Comparison of ENCODE assay signal across 21 cellular contexts in genomic region chr4:159232465-159233106, GRCh38.
DNase-seq lines count a peak whose midpoint lies in the region; ATAC-seq and TF ChIP-seq lines count a peak whose summit lies in the region.
"Had no signal": no experiment of that assay in that cellular context is flagged by ENCODE, and none has a peak within 500 bp of the region (broad histone marks: within the 10 kb centered on the region; RNA-seq: fewer than 3 reads in every experiment).

No MANE protein-coding gene starts in this region.

- no peak overlapping the region for H3K4me3 ChIP-seq in GM23338
- H3K4me3 ChIP-seq: MG63, prostate gland, thoracic aorta had no signal

- DNase-seq in GM23338 (ENCODE audit: low spot score): peak; percentile 60
- peak; percentile 15 for DNase-seq in NCI-H226
- DNase-seq in neural crest cell (ENCODE audit: low read depth, low spot score): no peak
- DNase-seq in HEK293T (ENCODE audit: extremely low spot score): no peak
- no peak for DNase-seq in AG08395 (ENCODE audit: low spot score)
- DNase-seq in NCI-H526 (lab: John Stamatoyannopoulos, UW): no peak
- DNase-seq: activated CD4-positive, alpha-beta T cell treated with anti-CD3 and anti-CD28 coated beads for 36 hours; activated effector memory CD4-positive, alpha-beta T cell treated with Interleukin-2 at 50 U/mL for 16 hours; AML-193; central memory CD4-positive, alpha-beta T cell; DND-41; effector memory CD4-positive, alpha-beta T cell; HCEC 1CT; mammary epithelial cell; MG63; naive thymus-derived CD8-positive, alpha-beta T cell; NCI-H1694 had no signal

- CTCF ChIA-PET in HEK293T (lab: Yijun Ruan, JAX): interaction anchor here (0.6 kb wide), 1 partner anchor 503 kb away, joined by 4 read pairs; no protein-coding TSS in a partner anchor

- H3K79me2 ChIP-seq in GM23338 (replicated peaks; ENCODE audit: insufficient read depth): peaks cover 78% of the 10 kb centered on the region

- H3K27ac ChIP-seq in GM23338 (ENCODE audit: low read depth): peak overlapping the region; percentile 72
- H3K27ac ChIP-seq: prostate gland, thoracic aorta had no signal

- H4K20me1 ChIP-seq in GM23338 (replicated peaks; ENCODE audit: insufficient read depth): no peaks in the 10 kb centered on the region

- peak; percentile 51 for ATAC-seq in GM18870 (IDR thresholded peaks at IDR 0.05; ENCODE audit: unreplicated experiment)
- peak; percentile 32; the same call in 2 of the 3 replicates for ATAC-seq in GM23338
- ATAC-seq in GM21825 (IDR thresholded peaks at IDR 0.05; ENCODE audit: unreplicated experiment): no peak
- ATAC-seq: activated CD4-positive, alpha-beta T cell treated with anti-CD3 and anti-CD28 coated beads for 36 hours; naive thymus-derived CD8-positive, alpha-beta T cell had no signal

- H2AFZ ChIP-seq in GM23338: no peak overlapping the region

- H3K4me3 Mint-ChIP-seq in GM23338 (no peak overlapping the region), neural crest cell (no peak overlapping the region)
- H3K4me3 Mint-ChIP-seq: activated CD4-positive, alpha-beta T cell treated with anti-CD3 and anti-CD28 coated beads for 36 hours; naive thymus-derived CD8-positive, alpha-beta T cell had no signal

- no peaks in the 10 kb centered on the region for H3F3A ChIP-seq in GM23338 (replicated peaks; ENCODE audit: low read depth)

- no peaks in the 10 kb centered on the region for H3K27me3 ChIP-seq in GM23338 (ENCODE audit: insufficient read depth)
- H3K27me3 ChIP-seq: MG63 had no signal

- peaks cover 17% of the 10 kb centered on the region; the same call in 2 of the 3 replicates for H3K36me3 Mint-ChIP-seq in GM23338 (ENCODE audit: low read depth)
- peaks cover 11% of the 10 kb centered on the region for H3K36me3 Mint-ChIP-seq in neural crest cell (ENCODE audit: low read depth)

- no peaks in the 10 kb centered on the region for H3K9me2 ChIP-seq in GM23338 (ENCODE audit: insufficient read depth)

- POLR2A ChIA-PET in HEK293T (lab: Yijun Ruan, JAX): no interaction called here

- peaks cover 57% of the 10 kb centered on the region for H3K4me1 Mint-ChIP-seq in GM23338
- peaks cover 37% of the 10 kb centered on the region for H3K4me1 Mint-ChIP-seq in neural crest cell

- H3K4me1 ChIP-seq in GM23338 (ENCODE audit: insufficient read depth): peaks cover 43% of the 10 kb centered on the region
- H3K4me1 ChIP-seq: prostate gland had no signal

- no peak for TF ChIP-seq CTCF in GM23338 (conservative IDR thresholded peaks at IDR 0.05; ENCODE audit: low read depth in 2 of 2)
- no peak for TF ChIP-seq CTCF in neural crest cell (conservative IDR thresholded peaks at IDR 0.05)

- H3K9me3 Mint-ChIP-seq in GM23338 (peaks cover 7% of the 10 kb centered on the region; the same call in 2 of the 3 replicates), neural crest cell (peaks cover 16% of the 10 kb centered on the region)

- H3K27ac Mint-ChIP-seq in GM23338: peak overlapping the region; percentile 92
- peak overlapping the region; percentile 15 for H3K27ac Mint-ChIP-seq in neural crest cell (ENCODE audit: unreplicated experiment)
- H3K27ac Mint-ChIP-seq: activated CD4-positive, alpha-beta T cell treated with anti-CD3 and anti-CD28 coated beads for 36 hours; naive thymus-derived CD8-positive, alpha-beta T cell had no signal

- H3K4me2 ChIP-seq in GM23338: peak overlapping the region; percentile 2; the same call in 1 of the 2 replicates

- H3K27me3 Mint-ChIP-seq in GM23338 (ENCODE audit: insufficient read depth, low read depth, poor library complexity) (peaks cover 2% of the 10 kb centered on the region), neural crest cell (ENCODE audit: low read depth) (no peaks in the 10 kb centered on the region)
- H3K27me3 Mint-ChIP-seq: activated CD4-positive, alpha-beta T cell treated with anti-CD3 and anti-CD28 coated beads for 36 hours; naive thymus-derived CD8-positive, alpha-beta T cell had no signal

- no peaks in the 10 kb centered on the region for H3K36me3 ChIP-seq in GM23338 (ENCODE audit: insufficient read depth)
- H3K36me3 ChIP-seq: MG63, prostate gland, thoracic aorta had no signal

TF ChIP-seq in GM23338, 12 proteins besides CTCF, POLR2A, EP300 and RAD21:
- TF ChIP-seq ZNF114 (CRISPR knock-in tag; IDR thresholded peaks at IDR 0.05) (no peak), NANOG (IDR thresholded peaks at IDR 0.05; ENCODE audit: borderline replicate concordance) (peak; percentile 71; the same call in 1 of the 2 replicates)
TF ChIP-seq in GM23338: peak in this region for 1.

TF ChIP-seq in HEK293T, 16 proteins besides CTCF, POLR2A, EP300 and RAD21:
- TF ChIP-seq LEF1 (IDR thresholded peaks at IDR 0.05; ENCODE audit: borderline replicate concordance) (no peak), TARDBP (IDR thresholded peaks at IDR 0.05) (no peak), PKNOX1 (IDR thresholded peaks at IDR 0.05) (no peak), HDGF (IDR thresholded peaks at IDR 0.05; ENCODE audit: borderline replicate concordance) (no peak), ZNF384 (IDR thresholded peaks at IDR 0.05) (no peak), ARNT (IDR thresholded peaks at IDR 0.05) (no peak), FOXK2 (IDR thresholded peaks at IDR 0.05) (no peak), FOXA1 (IDR thresholded peaks at IDR 0.05) (no peak)

Comparison
In these comparisons a context has a peak if more than half of its experiments do, and no peak if none do; other contexts are left out.
1. DNase-seq: peak in GM23338 (single experiment) and NCI-H226 (single experiment); none in neural crest cell (single experiment), HEK293T (single experiment), AG08395 (single experiment) and NCI-H526 (0 of 2).